Comparison of ENCODE assay signal across 27 cellular contexts in genomic region chrX:45632506-45632905, GRCh38.
"Had no signal": no experiment of that assay in that cellular context is flagged by ENCODE, and none has a peak within 500 bp of the region (broad histone marks: within the 10 kb centered on the region; RNA-seq: fewer than 3 reads in every experiment).

No MANE protein-coding gene starts in this region.

- H3K27me3 Mint-ChIP-seq: activated T-helper 17 cell treated with anti-CD3 and anti-CD28 coated beads, Interleukin-2, amount 50 U/mL, for 72 hours; dendritic cell treated with granulocyte-macrophage colony-stimulating factor and Interleukin-4, amounts not matched to agents 40 ng/mL and 50 ng/mL, for 4 days had no signal

- FAIRE-seq: frontal cortex had no signal

- H3K36me3 ChIP-seq: adrenal gland, ascending aorta, brain microvascular endothelial cell, esophagus muscularis mucosa, right atrium auricular region, thyroid gland had no signal

- ATAC-seq: activated T-helper 17 cell treated with anti-CD3 and anti-CD28 coated beads, Interleukin-2, amount 50 U/mL, for 72 hours; left ventricle myocardium superior; natural killer cell; psoas muscle; stimulated activated naive CD8-positive, alpha-beta T cell treated with anti-CD3 and anti-CD28 coated beads, Interleukin-15, Interleukin-2, amounts not matched to agents 100 U/mL and 50 U/mL, for 24 hours had no signal

- H3K27ac ChIP-seq: adrenal gland, ascending aorta, brain microvascular endothelial cell, esophagus muscularis mucosa, psoas muscle, right atrium auricular region, thyroid gland, VCaP had no signal

- DNase-seq: activated CD4-positive, alpha-beta T cell treated with anti-CD3 and anti-CD28 coated beads for 1 hour; activated CD4-positive, alpha-beta T cell treated with anti-CD3 and anti-CD28 coated beads, Interleukin-2, amount 50 U/mL, for 4 hours; activated CD8-positive, alpha-beta memory T cell treated with anti-CD3 and anti-CD28 coated beads for 24 hours; activated CD8-positive, alpha-beta memory T cell treated with anti-CD3 and anti-CD28 coated beads, Interleukin-2, amount 50 U/mL, for 4 hours; activated naive CD4-positive, alpha-beta T cell; activated T-cell treated with anti-CD3 and anti-CD28 coated beads, Interleukin-2, amount 50 U/mL, for 24 hours; adrenal gland; brain microvascular endothelial cell; caudate nucleus; effector CD4-positive, alpha-beta T cell; hippocampal formation; left ventricle myocardium superior; midbrain; natural killer cell; stimulated activated CD4-positive, alpha-beta T cell treated with anti-CD3 and anti-CD28 coated beads, Interleukin-4, amount 100 ng/mL, for 4 hours; stimulated activated naive CD8-positive, alpha-beta T cell treated with anti-CD3 and anti-CD28 coated beads, Interleukin-15, Interleukin-2, amounts not matched to agents 100 U/mL and 50 U/mL, for 24 hours; thyroid gland had no signal

- H3K27ac Mint-ChIP-seq: activated naive CD8-positive, alpha-beta T cell; activated T-cell treated with anti-CD3 and anti-CD28 coated beads, Interleukin-2, amount 50 U/mL, for 24 hours; activated T-helper 17 cell treated with anti-CD3 and anti-CD28 coated beads, Interleukin-2, amount 50 U/mL, for 72 hours; dendritic cell treated with granulocyte-macrophage colony-stimulating factor and Interleukin-4, amounts not matched to agents 40 ng/mL and 50 ng/mL, for 4 days; natural killer cell; T-helper 2 cell treated with Interferon-gamma antibody and Interleukin-4, amounts not matched to agents 5 μg/mL and 100 μg/mL, for 36 hours had no signal

- H3K4me1 ChIP-seq: adrenal gland, ascending aorta, esophagus muscularis mucosa, psoas muscle, right atrium auricular region, thyroid gland had no signal

- H3K27me3 ChIP-seq: ascending aorta, brain microvascular endothelial cell, esophagus muscularis mucosa, right atrium auricular region, thyroid gland had no signal

- H3K9me3 ChIP-seq: adrenal gland, ascending aorta, psoas muscle, thyroid gland had no signal

- H3K4me1 Mint-ChIP-seq: natural killer cell had no signal

- H3K36me3 Mint-ChIP-seq: activated naive CD8-positive, alpha-beta T cell; natural killer cell had no signal

- H3K9me3 Mint-ChIP-seq: activated T-cell treated with anti-CD3 and anti-CD28 coated beads, Interleukin-2, amount 50 U/mL, for 24 hours; activated T-helper 17 cell treated with anti-CD3 and anti-CD28 coated beads, Interleukin-2, amount 50 U/mL, for 72 hours; dendritic cell treated with granulocyte-macrophage colony-stimulating factor and Interleukin-4, amounts not matched to agents 40 ng/mL and 50 ng/mL, for 4 days; natural killer cell had no signal

- H3K4me3 ChIP-seq: adrenal gland, ascending aorta, esophagus muscularis mucosa, psoas muscle, right atrium auricular region, thyroid gland had no signal

- H3K4me3 Mint-ChIP-seq: activated naive CD8-positive, alpha-beta T cell; activated T-cell treated with anti-CD3 and anti-CD28 coated beads, Interleukin-2, amount 50 U/mL, for 24 hours; activated T-helper 17 cell treated with anti-CD3 and anti-CD28 coated beads, Interleukin-2, amount 50 U/mL, for 72 hours; dendritic cell treated with granulocyte-macrophage colony-stimulating factor and Interleukin-4, amounts not matched to agents 40 ng/mL and 50 ng/mL, for 4 days; natural killer cell; T-helper 2 cell treated with Interferon-gamma antibody and Interleukin-4, amounts not matched to agents 5 μg/mL and 100 μg/mL, for 36 hours had no signal
